Comparison of ENCODE assay signal across 15 cellular contexts in genomic region chr6:126477678-126478077, GRCh38.
A peak's percentile ranks its signal among the peaks of the same experiment; 100 is the strongest.
DNase-seq lines count a peak whose midpoint lies in the region; ATAC-seq and TF ChIP-seq lines count a peak whose summit lies in the region.
"Had no signal": no experiment of that assay in that cellular context is flagged by ENCODE, and none has a peak within 500 bp of the region (broad histone marks: within the 10 kb centered on the region; RNA-seq: fewer than 3 reads in every experiment).

No MANE protein-coding gene starts in this region.

- TF ChIP-seq CTCF in body of pancreas (IDR thresholded peaks at IDR 0.05) (no peak), tibial artery (IDR thresholded peaks at IDR 0.05) (no peak)

- no peak for TF ChIP-seq POLR2A in body of pancreas (IDR thresholded peaks at IDR 0.05)

- H3K27ac ChIP-seq in body of pancreas: no peak overlapping the region
- no peak overlapping the region for H3K27ac ChIP-seq in tibial artery
- H3K27ac ChIP-seq: right lobe of liver, SJSA1 had no signal

- no peak overlapping the region for H3K4me3 ChIP-seq in body of pancreas
- H3K4me3 ChIP-seq in tibial artery: no peak overlapping the region
- H3K4me3 ChIP-seq: right lobe of liver, SJSA1 had no signal

- WGBS in body of pancreas, 2 donors: 79 to 91% methylated on average over 1 of the region's 1 CpG

- H3K27me3 ChIP-seq in body of pancreas (no peaks in the 10 kb centered on the region), tibial artery (no peaks in the 10 kb centered on the region)
- H3K27me3 ChIP-seq: right lobe of liver, SJSA1 had no signal

- H3K9me3 ChIP-seq in body of pancreas (no peaks in the 10 kb centered on the region), tibial artery (no peaks in the 10 kb centered on the region)
- H3K9me3 ChIP-seq: right lobe of liver, SJSA1 had no signal

- intact Hi-C loops in body of pancreas (cut with DNase I): no loop called here
- intact Hi-C loops in cardiac septum (cut with DNase I): no loop called here
- intact Hi-C loops in tibial artery (cut with DNase I; ENCODE audit: low total_unique reads): no loop called here

- peak; percentile 89 for ATAC-seq in GM18498 (IDR thresholded peaks at IDR 0.05; ENCODE audit: unreplicated experiment)
- peak; percentile 91 for ATAC-seq in GM19351 (IDR thresholded peaks at IDR 0.05; ENCODE audit: unreplicated experiment)
- peak; percentile 61 for ATAC-seq in HG02642 (IDR thresholded peaks at IDR 0.05; ENCODE audit: poor library complexity, unreplicated experiment)
- ATAC-seq in HG03442 (IDR thresholded peaks at IDR 0.05; ENCODE audit: unreplicated experiment): peak; percentile 75
- no peak for ATAC-seq in body of pancreas
- ATAC-seq in HG02973 (IDR thresholded peaks at IDR 0.05; ENCODE audit: unreplicated experiment): no peak
- ATAC-seq: right lobe of liver had no signal

- H3K4me1 ChIP-seq in body of pancreas: no peaks in the 10 kb centered on the region
- H3K4me1 ChIP-seq in tibial artery: no peaks in the 10 kb centered on the region
- H3K4me1 ChIP-seq: right lobe of liver, SJSA1 had no signal

- H3K36me3 ChIP-seq in body of pancreas (replicated peaks in 1 of 2; ENCODE audit: insufficient read depth in 1 of 2, low read depth in 2 of 2) (no peaks in the 10 kb centered on the region), tibial artery (no peaks in the 10 kb centered on the region)
- H3K36me3 ChIP-seq: right lobe of liver, SJSA1 had no signal

- DNase-seq in body of pancreas (no peak), cardiac septum (ENCODE audit: low spot score) (no peak), tibial artery (no peak)
- DNase-seq: activated CD4-positive, alpha-beta T cell treated with anti-CD3 and anti-CD28 coated beads, Interleukin-2, amount 10 ng/mL, durations not matched to agents 7 days and 5 days; activated T-cell treated with anti-CD3 and anti-CD28 coated beads for 4 hours; CD4-positive, alpha-beta memory T cell; kidney glomerular epithelial cell; right lobe of liver; stimulated activated CD4-positive, alpha-beta T cell treated with anti-CD3 and anti-CD28 coated beads, Interleukin-1b, Interleukin-23, amount 100 ng/mL, for 48 hours had no signal

Comparison
In these comparisons a context has a peak if more than half of its experiments do, and no peak if none do; other contexts are left out.
1. ATAC-seq: peak in GM18498 (single experiment), GM19351 (single experiment), HG02642 (single experiment) and HG03442 (single experiment); none in body of pancreas (single experiment) and HG02973 (single experiment).